9 cellular contexts compared by ENCODE assay signal in genomic region chr11:128544625-128545024, GRCh38. TPM values are rescaled to one million over a fixed set of nuclear protein-coding genes. Genes with fewer than 3 reads are reported as not detected.
A peak's percentile ranks its signal among the peaks of the same experiment; 100 is the strongest.
DNase-seq lines count a peak whose midpoint lies in the region; ATAC-seq and TF ChIP-seq lines count a peak whose summit lies in the region.
"Had no signal": no experiment of that assay in that cellular context is flagged by ENCODE, and none has a peak within 500 bp of the region (broad histone marks: within the 10 kb centered on the region; RNA-seq: fewer than 3 reads in every experiment).

No MANE protein-coding gene starts in this region.

- TF ChIP-seq CTCF in fibroblast of the aortic adventitia (IDR thresholded peaks at IDR 0.05; ENCODE audit: insufficient read depth, low read length) = no peak

- no peaks in the 10 kb centered on the region for H3K36me3 Mint-ChIP-seq in activated T-cell treated with anti-CD3 and anti-CD28 coated beads, Interleukin-2, amount 50 U/mL, for 24 hours (ENCODE audit: low read depth)
- no peaks in the 10 kb centered on the region for H3K36me3 Mint-ChIP-seq in stimulated activated naive CD8-positive, alpha-beta T cell treated with anti-CD3 and anti-CD28 coated beads, Interleukin-15, Interleukin-2, amounts not matched to agents 100 ng/mL and 50 ng/mL, for 24 hours (ENCODE audit: low read depth)

- no peak overlapping the region for H3K4me3 ChIP-seq in fibroblast of the aortic adventitia (ENCODE audit: low read depth, low read length)

- H3K4me3 Mint-ChIP-seq in activated T-cell treated with anti-CD3 and anti-CD28 coated beads, Interleukin-2, amount 50 U/mL, for 24 hours = peak overlapping the region; percentile 44
- peak overlapping the region; percentile 72 for H3K4me3 Mint-ChIP-seq in stimulated activated naive CD8-positive, alpha-beta T cell treated with anti-CD3 and anti-CD28 coated beads, Interleukin-15, Interleukin-2, amounts not matched to agents 100 ng/mL and 50 ng/mL, for 24 hours
- H3K4me3 Mint-ChIP-seq: H9 had no signal

- H3K4me1 Mint-ChIP-seq in activated T-cell treated with anti-CD3 and anti-CD28 coated beads, Interleukin-2, amount 50 U/mL, for 24 hours (ENCODE audit: low read depth) = peaks cover 65% of the 10 kb centered on the region
- peaks cover 71% of the 10 kb centered on the region for H3K4me1 Mint-ChIP-seq in stimulated activated naive CD8-positive, alpha-beta T cell treated with anti-CD3 and anti-CD28 coated beads, Interleukin-15, Interleukin-2, amounts not matched to agents 100 ng/mL and 50 ng/mL, for 24 hours (ENCODE audit: low read depth)

- peak; percentile 40 for DNase-seq in activated T-cell treated with anti-CD3 and anti-CD28 coated beads, Interleukin-2, amount 50 U/mL, for 24 hours
- DNase-seq in activated T-cell treated with anti-CD3 and anti-CD28 coated beads for 4 hours = no peak
- peak; percentile 74 for DNase-seq in fibroblast of the aortic adventitia (ENCODE audit: low read depth)
- no peak for DNase-seq in NK-92 (lab: John Stamatoyannopoulos, UW; ENCODE audit: unreplicated experiment)
- DNase-seq in medulla oblongata (ENCODE audit: extremely low spot score) = no peak
- DNase-seq: H9 had no signal

- no peaks in the 10 kb centered on the region for H3K9me3 Mint-ChIP-seq in activated T-cell treated with anti-CD3 and anti-CD28 coated beads, Interleukin-2, amount 50 U/mL, for 24 hours
- no peaks in the 10 kb centered on the region for H3K9me3 Mint-ChIP-seq in stimulated activated naive CD8-positive, alpha-beta T cell treated with anti-CD3 and anti-CD28 coated beads, Interleukin-15, Interleukin-2, amounts not matched to agents 100 ng/mL and 50 ng/mL, for 24 hours
- H3K9me3 Mint-ChIP-seq: H9 had no signal

- no peak for ATAC-seq in GM21526 (IDR thresholded peaks at IDR 0.05; ENCODE audit: low FRiP score, unreplicated experiment)

- peak overlapping the region; percentile 84 for H3K27ac Mint-ChIP-seq in activated T-cell treated with anti-CD3 and anti-CD28 coated beads, Interleukin-2, amount 50 U/mL, for 24 hours
- H3K27ac Mint-ChIP-seq in stimulated activated naive CD8-positive, alpha-beta T cell treated with anti-CD3 and anti-CD28 coated beads, Interleukin-15, Interleukin-2, amounts not matched to agents 100 ng/mL and 50 ng/mL, for 24 hours = peak overlapping the region; percentile 64
- H3K27ac Mint-ChIP-seq: H9 had no signal

- no peaks in the 10 kb centered on the region for H3K27me3 Mint-ChIP-seq in activated T-cell treated with anti-CD3 and anti-CD28 coated beads, Interleukin-2, amount 50 U/mL, for 24 hours
- H3K27me3 Mint-ChIP-seq in stimulated activated naive CD8-positive, alpha-beta T cell treated with anti-CD3 and anti-CD28 coated beads, Interleukin-15, Interleukin-2, amounts not matched to agents 100 ng/mL and 50 ng/mL, for 24 hours = no peaks in the 10 kb centered on the region

TF ChIP-seq in PFSK-1, 5 proteins besides CTCF, POLR2A, EP300 and RAD21:
- TF ChIP-seq FOXP2 (optimal IDR thresholded peaks at IDR 0.05; ENCODE audit: borderline replicate concordance, extremely low read depth, extremely low read length, insufficient read depth) = no peak
- TF ChIP-seq SIN3A (IDR thresholded peaks at IDR 0.05; ENCODE audit: borderline replicate concordance, insufficient read depth, low read length) = peak; percentile 95
- TF ChIP-seq POLR2AphosphoS5 (IDR thresholded peaks at IDR 0.05; ENCODE audit: low read depth, low read length) = peak; percentile 68
- TF ChIP-seq REST (IDR thresholded peaks at IDR 0.05; ENCODE audit: insufficient read depth in 1 of 2, low read depth in 2 of 2, low read length in 2 of 2) = 0 out of 4 replicates have a peak, but pooled peaks of 1 of the 2 experiments have one; percentile 45
- TF ChIP-seq TAF1 (IDR thresholded peaks at IDR 0.05; ENCODE audit: borderline replicate concordance, insufficient read depth, low read length) = peak; percentile 45; the same call in 1 of the 2 replicates
TF ChIP-seq in PFSK-1: peak in this region for 4.

RNA-seq across cellular contexts. Expression of gene ETS1, which starts 42.7 kb away (rescaled TPM):
- 268 TPM for polyA plus RNA-seq in PFSK-1 (2012; ENCODE audit: insufficient read length, low read depth)
- 35.5 and 35.7 TPM in 2 replicates for total RNA-seq in fibroblast of the aortic adventitia (ENCODE audit: low replicate concordance)

Comparison
In these comparisons a context has a peak if more than half of its experiments do, and no peak if none do; other contexts are left out.
1. DNase-seq: peak in activated T-cell treated with anti-CD3 and anti-CD28 coated beads, Interleukin-2, amount 50 U/mL, for 24 hours (single experiment) and fibroblast of the aortic adventitia (single experiment); none in activated T-cell treated with anti-CD3 and anti-CD28 coated beads for 4 hours (single experiment), NK-92 (single experiment) and medulla oblongata (single experiment).